Comparison of ENCODE assay signal across 12 cellular contexts in genomic region chr3:161420746-161421145, GRCh38. TPM values are rescaled to one million over a fixed set of nuclear protein-coding genes. Genes with fewer than 3 reads are reported as not detected.
A peak's percentile ranks its signal among the peaks of the same experiment; 100 is the strongest.
DNase-seq lines count a peak whose midpoint lies in the region; ATAC-seq and TF ChIP-seq lines count a peak whose summit lies in the region.
"Had no signal": no experiment of that assay in that cellular context is flagged by ENCODE, and none has a peak within 500 bp of the region (broad histone marks: within the 10 kb centered on the region; RNA-seq: fewer than 3 reads in every experiment).

No MANE protein-coding gene starts in this region.

- H3K4me3 Mint-ChIP-seq in HFFc6: no peak overlapping the region
- H3K4me3 Mint-ChIP-seq in neural progenitor cell: peak overlapping the region; percentile 14

- H3K4me1 ChIP-seq in neural progenitor cell (peaks cover 23% of the 10 kb centered on the region), gastrocnemius medialis (no peaks in the 10 kb centered on the region)

- no peak for DNase-seq in HFFc6
- DNase-seq in NCI-H748 (lab: John Stamatoyannopoulos, UW; ENCODE audit: unreplicated experiment): peak; percentile 86
- DNase-seq in neural progenitor cell (ENCODE audit: low spot score): peak; percentile 59
- no peak for DNase-seq in gastrocnemius medialis
- DNase-seq: activated gamma-delta T cell treated with Interleukin-2 at 50 U/mL for 16 hours, NCI-H1436, T1000 had no signal

- H3K9me3 Mint-ChIP-seq in HFFc6 (no peaks in the 10 kb centered on the region), neural progenitor cell (no peaks in the 10 kb centered on the region)

- TF ChIP-seq CTCF in HFFc6 (IDR thresholded peaks at IDR 0.05) (peak; percentile 20; the same call in 1 of the 2 replicates), neural progenitor cell (IDR thresholded peaks at IDR 0.05) (peak; percentile 35), gastrocnemius medialis (IDR thresholded peaks at IDR 0.05 in 4 of 5, conservative IDR thresholded peaks at IDR 0.05 in 1 of 5) (no peak)

- H3K4me3 ChIP-seq in neural progenitor cell (no peak overlapping the region), gastrocnemius medialis (no peak overlapping the region)

- H3K27ac ChIP-seq in neural progenitor cell (no peak overlapping the region), gastrocnemius medialis (no peak overlapping the region)
- H3K27ac ChIP-seq: neutrophil had no signal

- no peaks in the 10 kb centered on the region for H3K27me3 ChIP-seq in neural progenitor cell
- no peaks in the 10 kb centered on the region for H3K27me3 ChIP-seq in gastrocnemius medialis
- H3K27me3 ChIP-seq: neutrophil had no signal

- in situ Hi-C loops in gastrocnemius medialis (cut with MboI; ENCODE audit: low sequenced_read_pairs in 4 of 4): loop anchor here (10.0 to 25.0 kb wide), 4 partner anchors 146 to 733 kb away; partner anchors contain the start of gene ARL14 (in 2 of the 4)

- H3K36me3 Mint-ChIP-seq in HFFc6 (ENCODE audit: low read depth) (no peaks in the 10 kb centered on the region), neural progenitor cell (no peaks in the 10 kb centered on the region)

- H3K4me1 Mint-ChIP-seq in HFFc6 (ENCODE audit: low read depth) (peaks cover 17% of the 10 kb centered on the region), neural progenitor cell (peaks cover 14% of the 10 kb centered on the region)

- H3K36me3 ChIP-seq in neural progenitor cell: no peaks in the 10 kb centered on the region
- H3K36me3 ChIP-seq in gastrocnemius medialis: no peaks in the 10 kb centered on the region
- H3K36me3 ChIP-seq: neutrophil had no signal

- peak overlapping the region; percentile 66 for H2AFZ ChIP-seq in neural progenitor cell (replicated peaks)

- no peak overlapping the region for H3K9ac ChIP-seq in neural progenitor cell

- H3K79me2 ChIP-seq in neural progenitor cell (ENCODE audit: low read depth): no peaks in the 10 kb centered on the region

- intact Hi-C loops in gastrocnemius medialis (cut with DNase I; ENCODE audit: low total_unique reads): loop anchor here (5.0 kb wide), 2 partner anchors 148 to 733 kb away; no protein-coding TSS in a partner anchor

- no peaks in the 10 kb centered on the region for H4K20me1 ChIP-seq in neural progenitor cell (ENCODE audit: low read depth)

- no peaks in the 10 kb centered on the region for H3K9me3 ChIP-seq in neural progenitor cell (ENCODE audit: low read depth)
- H3K9me3 ChIP-seq in gastrocnemius medialis: no peaks in the 10 kb centered on the region
- H3K9me3 ChIP-seq: neutrophil had no signal

- H3K27me3 Mint-ChIP-seq in HFFc6 (ENCODE audit: insufficient read depth) (no peaks in the 10 kb centered on the region; the same call in 1 of the 2 replicates), neural progenitor cell (ENCODE audit: insufficient read depth, low read depth) (no peaks in the 10 kb centered on the region)

- H3K4me2 ChIP-seq in neural progenitor cell: peak overlapping the region; percentile 42

- no peak for TF ChIP-seq POLR2A in gastrocnemius medialis (IDR thresholded peaks at IDR 0.05)

- peaks cover 9% of the 10 kb centered on the region for H3F3A ChIP-seq in neural progenitor cell (ENCODE audit: low read depth)

- ATAC-seq in esophagus mucosa (peak; percentile 69), gastrocnemius medialis (no peak), GM18873 (IDR thresholded peaks at IDR 0.05; ENCODE audit: low FRiP score, unreplicated experiment) (no peak), HG02798 (IDR thresholded peaks at IDR 0.05; ENCODE audit: poor library complexity, unreplicated experiment) (no peak), GM21786 (IDR thresholded peaks at IDR 0.05; ENCODE audit: unreplicated experiment) (no peak)

- H3K27ac Mint-ChIP-seq in HFFc6 (no peak overlapping the region), neural progenitor cell (peak overlapping the region; percentile 79)

RNA-seq across cellular contexts. Expression of gene SPTSSB, which starts 49.4 kb away (rescaled TPM):
- not detected for total RNA-seq in HFFc6 (2021; fragmentation: NEBNext Ultra II Directional; extraction: Animal tissue kit (Norgen Biotek cat#: 25700))
- total RNA-seq in esophagus mucosa (3.2 TPM), neural progenitor cell (ENCODE audit: low replicate concordance) (1.1 and 1.2 TPM in 2 replicates), gastrocnemius medialis (not detected)

Comparison
In these comparisons a context has a peak if more than half of its experiments do, and no peak if none do; other contexts are left out.
1. DNase-seq: peak in NCI-H748 (single experiment) and neural progenitor cell (single experiment); none in HFFc6 (single experiment) and gastrocnemius medialis (0 of 2).
2. CTCF ChIP-seq: peak in HFFc6 (single experiment) and neural progenitor cell (single experiment); none in gastrocnemius medialis (0 of 5).